8 cellular contexts compared by ENCODE assay signal in genomic region chr10:80460399-80461207, GRCh38. TPM values are rescaled to one million over a fixed set of nuclear protein-coding genes. Genes with fewer than 3 reads are reported as not detected.
DNase-seq lines count a peak whose midpoint lies in the region; ATAC-seq and TF ChIP-seq lines count a peak whose summit lies in the region.

No MANE protein-coding gene starts in this region.

- POLR2A ChIA-PET in WTC11 (lab: Charles Lee): interaction anchor here (0.6 to 3.5 kb wide), 4 partner anchors 38 to 54 kb away, joined by 3 to 12 read pairs (median 4); partner anchors contain the start of gene PRXL2A

- H3K4me3 ChIP-seq in AG10803 (ENCODE audit: low read length) (no peak overlapping the region), HL-60 (replicated peaks; ENCODE audit: insufficient read depth, low read length) (no peak overlapping the region), ovary (no peak overlapping the region)

- peak overlapping the region; percentile 99 for H3K27ac Mint-ChIP-seq in WTC11
- H3K27ac Mint-ChIP-seq in glutamatergic neuron (ENCODE audit: unreplicated experiment): peak overlapping the region; percentile 81

- no peaks in the 10 kb centered on the region for H3K27me3 ChIP-seq in HL-60 (ENCODE audit: insufficient read depth, poor library complexity, severe bottlenecking)
- no peaks in the 10 kb centered on the region for H3K27me3 ChIP-seq in ovary

- H3K4me1 Mint-ChIP-seq in WTC11: peaks cover 92% of the 10 kb centered on the region
- peaks cover 80% of the 10 kb centered on the region for H3K4me1 Mint-ChIP-seq in glutamatergic neuron (ENCODE audit: low read depth, unreplicated experiment)

- H3K36me3 Mint-ChIP-seq in WTC11 (no peaks in the 10 kb centered on the region), glutamatergic neuron (ENCODE audit: unreplicated experiment) (no peaks in the 10 kb centered on the region)

- ATAC-seq in WTC11: peak; percentile 56
- no peak for ATAC-seq in GM19351 (IDR thresholded peaks at IDR 0.05; ENCODE audit: unreplicated experiment)

- WGBS in ovary, 3 donors: 59 to 63% (median 61%) methylated on average over 6 of the region's 6 CpGs

- TF ChIP-seq POLR2A in ovary (IDR thresholded peaks at IDR 0.05): no peak

- H3K36me3 ChIP-seq in ovary: no peaks in the 10 kb centered on the region

- H3K27me3 Mint-ChIP-seq in WTC11 (ENCODE audit: low read depth) (no peaks in the 10 kb centered on the region), glutamatergic neuron (ENCODE audit: unreplicated experiment) (peaks cover 14% of the 10 kb centered on the region)

- intact Hi-C loops in ovary (cut with DNase I): loop anchor here in 1 of 4 donors (5.0 kb wide), 1 partner anchor 37 kb away; no protein-coding TSS in a partner anchor

- no peak for TF ChIP-seq CTCF in AG10803 (conservative IDR thresholded peaks at IDR 0.05; ENCODE audit: low read length)
- TF ChIP-seq CTCF in HL-60 (IDR thresholded peaks at IDR 0.05; ENCODE audit: insufficient read depth, low read length): no peak
- no peak for TF ChIP-seq CTCF in WTC11 (IDR thresholded peaks at IDR 0.05)
- TF ChIP-seq CTCF in glutamatergic neuron (IDR thresholded peaks at IDR 0.05; ENCODE audit: partially characterized antibody, unreplicated experiment): no peak
- no peak for TF ChIP-seq CTCF in ovary (IDR thresholded peaks at IDR 0.05)

- peaks cover 49% of the 10 kb centered on the region for H3K4me1 ChIP-seq in ovary (ENCODE audit: insufficient read depth)

- H3K9me3 Mint-ChIP-seq in WTC11 (no peaks in the 10 kb centered on the region), glutamatergic neuron (ENCODE audit: unreplicated experiment) (peaks cover 10% of the 10 kb centered on the region)

- H3K4me3 Mint-ChIP-seq in WTC11 (peak overlapping the region; percentile 50), glutamatergic neuron (ENCODE audit: unreplicated experiment) (peak overlapping the region; percentile 64)

- H3K27ac ChIP-seq in HL-60 (replicated peaks) (peak overlapping the region; percentile 40), ovary (peak overlapping the region in 1 of 2 donors; percentile 47)

- no peak for TF ChIP-seq EP300 in ovary (IDR thresholded peaks at IDR 0.05)

- DNase-seq in AG10803 (ENCODE audit: low read depth) (peak; percentile 69), HL-60 (ENCODE audit: low read depth in 1 of 2, low spot score in 1 of 2) (peak; percentile 57 to 59), WTC11 (ENCODE audit: low spot score) (peak; percentile 79), glutamatergic neuron (no peak), ovary (peak; percentile 44 to 65 (median 64)), T1000 (lab: John Stamatoyannopoulos, UW) (no peak), putamen (ENCODE audit: low spot score) (no peak)

- no peaks in the 10 kb centered on the region for H3K9me3 ChIP-seq in ovary

- CTCF ChIA-PET in WTC11 (lab: Charles Lee): interaction anchor here (0.7 to 34.2 kb wide), 8 partner anchors 16 to 298 kb away, joined by 3 to 802 read pairs (median 3); partner anchors contain the start of gene PRXL2A

TF ChIP-seq in WTC11, 78 proteins besides CTCF, POLR2A, EP300 and RAD21:
- TF ChIP-seq SP1 (CRISPR knock-in tag; conservative IDR thresholded peaks at IDR 0.05): peak; percentile 46; the same call in 1 of the 2 replicates
- peak; percentile 61; the same call in 1 of the 2 replicates for TF ChIP-seq ZNF121 (CRISPR knock-in tag; IDR thresholded peaks at IDR 0.05)
- no peak for TF ChIP-seq GABPB1 (CRISPR knock-in tag; IDR thresholded peaks at IDR 0.05)
- TF ChIP-seq SMAD3 (CRISPR knock-in tag; IDR thresholded peaks at IDR 0.05; ENCODE audit: borderline replicate concordance): 0 out of 2 replicates have a peak, but pooled peaks have one; percentile 44
- peak; percentile 72; the same call in 1 of the 2 replicates for TF ChIP-seq ZNF232 (CRISPR knock-in tag; IDR thresholded peaks at IDR 0.05)
- no peak for TF ChIP-seq E2F4 (CRISPR knock-in tag; IDR thresholded peaks at IDR 0.05; ENCODE audit: borderline replicate concordance, low read depth)
- TF ChIP-seq PRRX2 (CRISPR knock-in tag; IDR thresholded peaks at IDR 0.05): 0 out of 2 replicates have a peak, but pooled peaks have one; percentile 53
- 0 out of 2 replicates have a peak, but pooled peaks have one; percentile 33 for TF ChIP-seq CREB1 (CRISPR knock-in tag; IDR thresholded peaks at IDR 0.05)
- no peak for TF ChIP-seq ZNF281 (CRISPR knock-in tag; IDR thresholded peaks at IDR 0.05)
- no peak for TF ChIP-seq MAX (CRISPR knock-in tag; IDR thresholded peaks at IDR 0.05)
- peak; percentile 47; the same call in 1 of the 2 replicates for TF ChIP-seq FOXP1 (CRISPR knock-in tag; IDR thresholded peaks at IDR 0.05; ENCODE audit: borderline replicate concordance)
- no peak for TF ChIP-seq IRF2 (CRISPR knock-in tag; IDR thresholded peaks at IDR 0.05; ENCODE audit: borderline replicate concordance, low read depth)

RNA-seq across cellular contexts. Expression of gene TSPAN14, which starts 6.5 kb away (rescaled TPM):
- total RNA-seq in WTC11 (2021) (64.0 to 73.5 TPM (median 72.1 TPM) in 3 replicates), glutamatergic neuron (ENCODE audit: unreplicated experiment) (141 TPM), ovary (100 to 1,000 TPM in 1 of 7 donors, 10 to 100 TPM in 6; 38.5 to 103 (median 74.8) TPM)
- polyA plus RNA-seq in ovary: 10 to 100 TPM; 35.4 to 77.1 TPM

RNA-seq across cellular contexts. Expression of gene PRXL2A, which starts 52.3 kb away (rescaled TPM):
- total RNA-seq in WTC11 (2021): 46.6 to 56.5 TPM (median 52.4 TPM) in 3 replicates
- 164 TPM for total RNA-seq in glutamatergic neuron (ENCODE audit: unreplicated experiment)
- total RNA-seq in ovary: 10 to 100 TPM; 26.7 to 54.9 (median 43.7) TPM
- polyA plus RNA-seq in ovary: 10 to 100 TPM; 24.8 to 58.9 TPM

Comparison
In these comparisons a context has a peak if more than half of its experiments do, and no peak if none do; other contexts are left out.
1. DNase-seq: peak in AG10803 (single experiment), HL-60 (2 of 2), WTC11 (single experiment) and ovary (5 of 5); none in glutamatergic neuron (single experiment), T1000 (single experiment) and putamen (single experiment).